ENCODE assay signal across 9 cellular contexts in genomic region chr3:32143849-32144757, GRCh38. TPM values are rescaled to one million over a fixed set of nuclear protein-coding genes. Genes with fewer than 3 reads are reported as not detected.
DNase-seq lines count a peak whose midpoint lies in the region; ATAC-seq and TF ChIP-seq lines count a peak whose summit lies in the region.
"Had no signal": no experiment of that assay in that cellular context is flagged by ENCODE, and none has a peak within 500 bp of the region (broad histone marks: within the 10 kb centered on the region; RNA-seq: fewer than 3 reads in every experiment).

No MANE protein-coding gene starts in this region.

- intact Hi-C loops in activated CD8-positive, alpha-beta T cell treated with anti-CD3 and anti-CD28 coated beads for 36 hours (cut with micrococcal nuclease): loop anchor here (1.0 kb wide), 1 partner anchor 125 kb away; no protein-coding TSS in a partner anchor
- intact Hi-C loops in upper lobe of right lung (cut with DNase I): no loop called here

- CTCF ChIA-PET in AG04450 (lab: Charles Lee): interaction anchor here (0.6 to 2.5 kb wide), 43 partner anchors 9 to 608 kb away, joined by 3 to 38 read pairs (median 4); no protein-coding TSS in a partner anchor
- CTCF ChIA-PET in activated CD8-positive, alpha-beta T cell treated with anti-CD3 and anti-CD28 coated beads for 36 hours (lab: Charles Lee): interaction anchor here (0.7 to 3.0 kb wide), 20 partner anchors 10 to 339 kb away, joined by 3 to 61 read pairs (median 4); no protein-coding TSS in a partner anchor

- H3K27me3 ChIP-seq in AG04450 (ENCODE audit: control insufficient read depth, insufficient read depth, low read length) (no peaks in the 10 kb centered on the region), upper lobe of right lung (no peaks in the 10 kb centered on the region)

- peaks cover 20% of the 10 kb centered on the region for H3K36me3 Mint-ChIP-seq in activated CD8-positive, alpha-beta T cell treated with anti-CD3 and anti-CD28 coated beads for 36 hours (ENCODE audit: low read depth)
- peaks cover 6 to 70% (median 35%) of the 10 kb centered on the region in 3 donors for H3K36me3 Mint-ChIP-seq in naive thymus-derived CD8-positive, alpha-beta T cell

- H3K36me3 ChIP-seq in upper lobe of right lung: peaks cover 25% of the 10 kb centered on the region

- H3K27ac Mint-ChIP-seq in activated CD8-positive, alpha-beta T cell treated with anti-CD3 and anti-CD28 coated beads for 36 hours: no peak overlapping the region
- no peak overlapping the region for H3K27ac Mint-ChIP-seq in naive thymus-derived CD8-positive, alpha-beta T cell
- H3K27ac Mint-ChIP-seq: stimulated activated naive CD8-positive, alpha-beta T cell treated with anti-CD3 and anti-CD28 coated beads, Interleukin-15, Interleukin-2, amounts not matched to agents 100 ng/mL and 50 ng/mL, for 24 hours had no signal

- H3K9me3 ChIP-seq in AG04450 (ENCODE audit: control insufficient read depth, insufficient read depth, low read length): no peaks in the 10 kb centered on the region
- no peaks in the 10 kb centered on the region for H3K9me3 ChIP-seq in upper lobe of right lung

- no peaks in the 10 kb centered on the region for H3K4me1 ChIP-seq in upper lobe of right lung

- ATAC-seq in GM18502 (IDR thresholded peaks at IDR 0.05; ENCODE audit: poor library complexity, unreplicated experiment): peak; percentile 75
- ATAC-seq in HG03469 (IDR thresholded peaks at IDR 0.05; ENCODE audit: unreplicated experiment): peak; percentile 42
- ATAC-seq in activated CD8-positive, alpha-beta T cell treated with anti-CD3 and anti-CD28 coated beads for 36 hours: peak; percentile 49
- ATAC-seq in naive thymus-derived CD8-positive, alpha-beta T cell: peak; percentile 51 to 77
- ATAC-seq in upper lobe of right lung: peak; percentile 89

- TF ChIP-seq POLR2A in erythroblast (IDR thresholded peaks at IDR 0.05; ENCODE audit: low read length): no peak

- no peak overlapping the region for H3K4me3 Mint-ChIP-seq in activated CD8-positive, alpha-beta T cell treated with anti-CD3 and anti-CD28 coated beads for 36 hours
- no peak overlapping the region for H3K4me3 Mint-ChIP-seq in naive thymus-derived CD8-positive, alpha-beta T cell
- H3K4me3 Mint-ChIP-seq: stimulated activated naive CD8-positive, alpha-beta T cell treated with anti-CD3 and anti-CD28 coated beads, Interleukin-15, Interleukin-2, amounts not matched to agents 100 ng/mL and 50 ng/mL, for 24 hours had no signal

- H3K27ac ChIP-seq in AG04450 (ENCODE audit: low read depth, low read length) (peak overlapping the region; percentile 34), upper lobe of right lung (no peak overlapping the region)

- H3K9me3 Mint-ChIP-seq in activated CD8-positive, alpha-beta T cell treated with anti-CD3 and anti-CD28 coated beads for 36 hours: no peaks in the 10 kb centered on the region
- no peaks in the 10 kb centered on the region for H3K9me3 Mint-ChIP-seq in naive thymus-derived CD8-positive, alpha-beta T cell
- H3K9me3 Mint-ChIP-seq: stimulated activated naive CD8-positive, alpha-beta T cell treated with anti-CD3 and anti-CD28 coated beads, Interleukin-15, Interleukin-2, amounts not matched to agents 100 ng/mL and 50 ng/mL, for 24 hours had no signal

- POLR2A ChIA-PET in AG04450 (lab: Yijun Ruan, JAX): interaction anchor here (0.6 to 1.0 kb wide), 2 partner anchors 440 to 612 kb away, joined by 6 to 7 read pairs; partner anchors contain the start of gene STT3B
- POLR2A ChIA-PET in activated CD8-positive, alpha-beta T cell treated with anti-CD3 and anti-CD28 coated beads for 36 hours (lab: Charles Lee): no interaction called here
- POLR2A ChIA-PET in naive thymus-derived CD8-positive, alpha-beta T cell (lab: Charles Lee): interaction anchor here (0.6 kb wide), 1 partner anchor 226 kb away, joined by 3 read pairs; no protein-coding TSS in a partner anchor

- H3K4me1 Mint-ChIP-seq in activated CD8-positive, alpha-beta T cell treated with anti-CD3 and anti-CD28 coated beads for 36 hours (ENCODE audit: low read depth): peaks cover 1% of the 10 kb centered on the region
- H3K4me1 Mint-ChIP-seq in naive thymus-derived CD8-positive, alpha-beta T cell: peaks cover 2 to 22% (median 5%) of the 10 kb centered on the region in 4 donors

- H3K27me3 Mint-ChIP-seq in activated CD8-positive, alpha-beta T cell treated with anti-CD3 and anti-CD28 coated beads for 36 hours: no peaks in the 10 kb centered on the region
- no peaks in the 10 kb centered on the region for H3K27me3 Mint-ChIP-seq in naive thymus-derived CD8-positive, alpha-beta T cell
- H3K27me3 Mint-ChIP-seq: stimulated activated naive CD8-positive, alpha-beta T cell treated with anti-CD3 and anti-CD28 coated beads, Interleukin-15, Interleukin-2, amounts not matched to agents 100 ng/mL and 50 ng/mL, for 24 hours had no signal

- peak; percentile 77 for TF ChIP-seq CTCF in AG04450 (IDR thresholded peaks at IDR 0.05; ENCODE audit: low read depth, low read length)
- peak; percentile 80 for TF ChIP-seq CTCF in activated CD8-positive, alpha-beta T cell treated with anti-CD3 and anti-CD28 coated beads for 36 hours (IDR thresholded peaks at IDR 0.05)
- TF ChIP-seq CTCF in upper lobe of right lung (IDR thresholded peaks at IDR 0.05): peak; percentile 86

- DNase-seq in AG04450 (ENCODE audit: low read depth, low spot score) (peak; percentile 91), NCI-H774 (lab: John Stamatoyannopoulos, UW) (peak; percentile 23), erythroblast (lab: John Stamatoyannopoulos, UW) (peak; percentile 69 to 79), upper lobe of right lung (no peak)
- DNase-seq in activated CD8-positive, alpha-beta T cell treated with anti-CD3 and anti-CD28 coated beads for 36 hours: peak; percentile 57
- DNase-seq in naive thymus-derived CD8-positive, alpha-beta T cell: peak in 9 of 10 donors; percentile 20 to 72 (median 52)

- H3K4me3 ChIP-seq in AG04450 (ENCODE audit: low read depth, low read length) (no peak overlapping the region), upper lobe of right lung (no peak overlapping the region)

RNA-seq across cellular contexts. Expression of gene GPD1L, which starts 37.7 kb away (rescaled TPM):
- 4.8 and 6.0 TPM in 2 replicates for polyA plus RNA-seq in AG04450 (2011; rRNA removed)
- 3.5 and 5.6 TPM in 2 replicates for polyA minus RNA-seq in AG04450 (2011; rRNA and poly(A)+ RNA removed)
- 10 to 100 TPM in 1 of 2 experiments, 1 to 10 TPM in 1; 9.2 to 10.2 TPM for total RNA-seq in activated CD8-positive, alpha-beta T cell treated with anti-CD3 and anti-CD28 coated beads for 36 hours
- total RNA-seq in naive thymus-derived CD8-positive, alpha-beta T cell: 10 to 100 TPM; 16.6 to 20.5 TPM
- polyA plus RNA-seq in naive thymus-derived CD8-positive, alpha-beta T cell: 10 to 100 TPM in 1 of 3 donors, 1 to 10 TPM in 2; 8.0 to 10.4 (median 10.0) TPM
- total RNA-seq in upper lobe of right lung: 84.1 TPM
